10 cellular contexts compared by ENCODE assay signal in genomic region chr16:85162478-85163277, GRCh38. TPM values are rescaled to one million over a fixed set of nuclear protein-coding genes. Genes with fewer than 3 reads are reported as not detected.
DNase-seq lines count a peak whose midpoint lies in the region; ATAC-seq and TF ChIP-seq lines count a peak whose summit lies in the region.
"Had no signal": no experiment of that assay in that cellular context is flagged by ENCODE, and none has a peak within 500 bp of the region (broad histone marks: within the 10 kb centered on the region; RNA-seq: fewer than 3 reads in every experiment).

No MANE protein-coding gene starts in this region.

- H3K36me3 ChIP-seq in BE2C (no peaks in the 10 kb centered on the region), psoas muscle (ENCODE audit: insufficient read depth in 1 of 2, low read depth in 1 of 2) (no peaks in the 10 kb centered on the region)

- CTCF ChIA-PET in MCF 10A (lab: Yijun Ruan, JAX) = interaction anchor here (0.6 to 1.2 kb wide), 2 partner anchors 43 to 47 kb away, joined by 3 to 5 read pairs; no protein-coding TSS in a partner anchor

- H3K27me3 ChIP-seq in BE2C (no peaks in the 10 kb centered on the region), foreskin keratinocyte (peaks cover 20% of the 10 kb centered on the region), psoas muscle (ENCODE audit: insufficient read depth in 3 of 3, low read length in 2 of 3) (no peaks in the 10 kb centered on the region)

- POLR2A ChIA-PET in MCF 10A (lab: Yijun Ruan, JAX) = interaction anchor here (0.7 kb wide), 1 partner anchor 13 kb away, joined by 3 read pairs; no protein-coding TSS in a partner anchor

- H3K36me3 Mint-ChIP-seq in MCF 10A (ENCODE audit: insufficient read depth, unreplicated experiment) = peaks cover 5% of the 10 kb centered on the region
- H3K36me3 Mint-ChIP-seq: activated naive CD4-positive, alpha-beta T cell treated with anti-CD3 and anti-CD28 coated beads, Interleukin-2, amount 50 U/mL, for 24 hours had no signal

- H3K4me1 ChIP-seq in BE2C (peaks cover 43% of the 10 kb centered on the region), foreskin keratinocyte (peaks cover 7% of the 10 kb centered on the region), psoas muscle (peaks cover 81% of the 10 kb centered on the region)

- intact Hi-C loops in psoas muscle (cut with DNase I) = loop anchor here in 1 of 2 donors (5.0 kb wide), 1 partner anchor 35 kb away; no protein-coding TSS in a partner anchor
- intact Hi-C loops in MCF 10A (cut with micrococcal nuclease) = no loop called here

- no peak for TF ChIP-seq CTCF in BE2C (IDR thresholded peaks at IDR 0.05; ENCODE audit: low read depth, low read length)
- TF ChIP-seq CTCF in foreskin keratinocyte (conservative IDR thresholded peaks at IDR 0.05) = no peak
- TF ChIP-seq CTCF in psoas muscle (IDR thresholded peaks at IDR 0.05) = no peak
- TF ChIP-seq CTCF in MCF 10A (IDR thresholded peaks at IDR 0.05; ENCODE audit: unreplicated experiment) = no peak

- no peaks in the 10 kb centered on the region for H3K9me3 ChIP-seq in BE2C
- H3K9me3 ChIP-seq in psoas muscle = no peaks in the 10 kb centered on the region

- DNase-seq in BE2C (peak; percentile 88), SHP77 (lab: John Stamatoyannopoulos, UW) (peak; percentile 57 to 66), foreskin keratinocyte (peak in 1 of 2 donors; percentile 31), psoas muscle (peak; percentile 82 to 89), MCF 10A (ENCODE audit: unreplicated experiment) (no peak), SK-N-DZ (ENCODE audit: low spot score) (no peak), NCI-H2029 (lab: John Stamatoyannopoulos, UW) (no peak)
- DNase-seq: NCI-H187 had no signal

- no peak overlapping the region for H3K27ac Mint-ChIP-seq in MCF 10A (ENCODE audit: low read depth, unreplicated experiment)
- H3K27ac Mint-ChIP-seq: activated naive CD4-positive, alpha-beta T cell treated with anti-CD3 and anti-CD28 coated beads, Interleukin-2, amount 50 U/mL, for 24 hours had no signal

- no peak overlapping the region for H3K4me3 Mint-ChIP-seq in MCF 10A (ENCODE audit: unreplicated experiment)
- H3K4me3 Mint-ChIP-seq: activated naive CD4-positive, alpha-beta T cell treated with anti-CD3 and anti-CD28 coated beads, Interleukin-2, amount 50 U/mL, for 24 hours had no signal

- no TSS peak for BruUV-seq in MCF 10A (replicated peaks; lab: Mats Ljungman, UMichigan)

- H3K27ac ChIP-seq in foreskin keratinocyte = no peak overlapping the region
- peak overlapping the region; percentile 86 for H3K27ac ChIP-seq in psoas muscle

- H3K4me3 ChIP-seq in BE2C (ENCODE audit: low read depth, low read length) (no peak overlapping the region; the same call in 1 of the 2 replicates), psoas muscle (peak overlapping the region; percentile 6)

- WGBS in psoas muscle, 3 donors = 39 to 47% (median 39%) methylated on average over 36 of the region's 36 CpGs

- H3K9me3 Mint-ChIP-seq in MCF 10A (ENCODE audit: unreplicated experiment) = no peaks in the 10 kb centered on the region
- H3K9me3 Mint-ChIP-seq: activated naive CD4-positive, alpha-beta T cell treated with anti-CD3 and anti-CD28 coated beads, Interleukin-2, amount 50 U/mL, for 24 hours had no signal

- peak; percentile 67 for ATAC-seq in foreskin keratinocyte
- peak; percentile 84 to 87 (median 85) for ATAC-seq in psoas muscle
- ATAC-seq in GM19324 (IDR thresholded peaks at IDR 0.05; ENCODE audit: low FRiP score, unreplicated experiment) = no peak

- H3K27me3 Mint-ChIP-seq in MCF 10A (ENCODE audit: insufficient read depth, unreplicated experiment) = peaks cover 8% of the 10 kb centered on the region

- H3K4me1 Mint-ChIP-seq in MCF 10A (ENCODE audit: insufficient read depth, unreplicated experiment) = peaks cover 8% of the 10 kb centered on the region

RNA-seq across cellular contexts. Expression of gene CIBAR2, which starts 50.4 kb away (rescaled TPM):
- polyA plus RNA-seq in BE2C (2012; ENCODE audit: insufficient read depth, insufficient read length, low read depth) = not detected
- total RNA-seq in foreskin keratinocyte (not detected in 2 replicates), psoas muscle (under 1 TPM in 1 of 4 donors, not detected in 3; 0.36 TPM), MCF 10A (2022) (not detected in 2 replicates)
- polyA plus RNA-seq in foreskin keratinocyte (not detected in 2 replicates), psoas muscle (not detected)
- polyA plus RNA-seq in SK-N-DZ (2014; cell fraction: cytosol; rRNA removed) = not detected in 2 replicates
- polyA plus RNA-seq in SK-N-DZ (2014; cell fraction: nucleus; rRNA removed) = 0.38 TPM in 1 of 2 replicates, not detected in the other

Comparison
In these comparisons a context has a peak if more than half of its experiments do, and no peak if none do; other contexts are left out.
1. DNase-seq: peak in BE2C (single experiment), SHP77 (2 of 2) and psoas muscle (2 of 2); none in MCF 10A (single experiment), SK-N-DZ (single experiment) and NCI-H2029 (single experiment).